ENCODE assay signal across 26 cellular contexts in the genomic region with DNA sequence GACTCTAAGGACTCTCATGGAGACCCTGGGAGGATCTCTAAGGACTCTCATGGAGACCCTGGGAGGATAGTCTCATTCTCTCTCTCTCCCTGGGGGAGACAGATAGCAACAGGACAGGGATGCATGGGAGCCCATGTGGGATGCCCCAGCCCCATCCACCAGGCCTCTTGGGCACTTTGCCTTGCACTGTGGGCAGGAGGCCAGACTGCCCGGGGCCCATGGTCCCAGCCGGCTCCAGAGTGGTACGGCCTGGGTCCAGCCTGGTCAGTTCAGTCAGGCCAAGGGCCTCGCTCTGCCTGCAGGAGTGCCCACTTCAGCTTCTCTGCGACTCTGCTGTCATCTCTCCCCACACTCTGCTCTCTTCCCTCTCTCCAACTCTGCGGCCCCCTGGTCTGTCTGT. TPM values are rescaled to one million over a fixed set of nuclear protein-coding genes. Genes with fewer than 3 reads are reported as not detected.
DNase-seq lines count a peak whose midpoint lies in the region; ATAC-seq and TF ChIP-seq lines count a peak whose summit lies in the region.
"Had no signal": no experiment of that assay in that cellular context is flagged by ENCODE, and none has a peak within 500 bp of the region (broad histone marks: within the 10 kb centered on the region; RNA-seq: fewer than 3 reads in every experiment).

No MANE protein-coding gene starts in this region.

- TF ChIP-seq POLR2A in thyroid gland (IDR thresholded peaks at IDR 0.05), result no peak

- H3K36me3 ChIP-seq in thyroid gland, result no peaks in the 10 kb centered on the region
- H3K36me3 ChIP-seq: SJSA1 had no signal

- no peaks in the 10 kb centered on the region for H3K9me3 ChIP-seq in thyroid gland
- H3K9me3 ChIP-seq: SJSA1 had no signal

- no peak overlapping the region for H3K4me3 ChIP-seq in thyroid gland (replicated peaks in 1 of 3)
- H3K4me3 ChIP-seq: SJSA1 had no signal

- ATAC-seq in activated T-cell treated with anti-CD3 and anti-CD28 coated beads, Interleukin-2, amount 50 U/mL, for 72 hours (replicated peaks in 1 of 2), result no peak

- WGBS in thyroid gland, 2 donors, result 19 to 43% methylated on average over 6 of the region's 6 CpGs

- no peak overlapping the region for H3K4me3 Mint-ChIP-seq in activated T-cell treated with anti-CD3 and anti-CD28 coated beads, Interleukin-2, amount 50 U/mL, for 72 hours
- H3K4me3 Mint-ChIP-seq in activated T-helper 1 cell treated with anti-CD3 and anti-CD28 coated beads, Interleukin-12 subunit alpha, Interleukin-12 subunit beta, Interleukin-2, Interleukin-4 antibody, amounts not matched to agents 30 ng/mL and 10 ng/mL and 1 ng/mL, durations not matched to agents 14 hours and 24 hours and 36 hours, result no peak overlapping the region
- H3K4me3 Mint-ChIP-seq in mesothelial cell of epicardium, result no peak overlapping the region
- H3K4me3 Mint-ChIP-seq in HFFc6, result no peak overlapping the region

- peak overlapping the region; percentile 10 for H3K27ac Mint-ChIP-seq in activated T-cell treated with anti-CD3 and anti-CD28 coated beads, Interleukin-2, amount 50 U/mL, for 72 hours
- peak overlapping the region; percentile 42 for H3K27ac Mint-ChIP-seq in activated T-helper 1 cell treated with anti-CD3 and anti-CD28 coated beads, Interleukin-12 subunit alpha, Interleukin-12 subunit beta, Interleukin-2, Interleukin-4 antibody, amounts not matched to agents 30 ng/mL and 10 ng/mL and 1 ng/mL, durations not matched to agents 14 hours and 24 hours and 36 hours
- H3K27ac Mint-ChIP-seq in mesothelial cell of epicardium, result peak overlapping the region; percentile 59
- H3K27ac Mint-ChIP-seq in HFFc6, result no peak overlapping the region

- peaks cover 0 to 14% of the 10 kb centered on the region in 2 donors for H3K4me1 ChIP-seq in thyroid gland

- peaks cover 21% of the 10 kb centered on the region for H3K4me1 Mint-ChIP-seq in activated T-cell treated with anti-CD3 and anti-CD28 coated beads, Interleukin-2, amount 50 U/mL, for 72 hours (ENCODE audit: low read depth)
- H3K4me1 Mint-ChIP-seq in activated T-helper 1 cell treated with anti-CD3 and anti-CD28 coated beads, Interleukin-12 subunit alpha, Interleukin-12 subunit beta, Interleukin-2, Interleukin-4 antibody, amounts not matched to agents 30 ng/mL and 10 ng/mL and 1 ng/mL, durations not matched to agents 14 hours and 24 hours and 36 hours (ENCODE audit: low read depth), result peaks cover 13% of the 10 kb centered on the region
- H3K4me1 Mint-ChIP-seq in mesothelial cell of epicardium (peaks cover 8% of the 10 kb centered on the region), HFFc6 (ENCODE audit: low read depth) (peaks cover 13% of the 10 kb centered on the region)

- H3K36me3 Mint-ChIP-seq in activated T-cell treated with anti-CD3 and anti-CD28 coated beads, Interleukin-2, amount 50 U/mL, for 72 hours (ENCODE audit: insufficient read depth in 2 of 2), result peaks cover 0 to 1% of the 10 kb centered on the region in 2 donors
- no peaks in the 10 kb centered on the region for H3K36me3 Mint-ChIP-seq in activated T-helper 1 cell treated with anti-CD3 and anti-CD28 coated beads, Interleukin-12 subunit alpha, Interleukin-12 subunit beta, Interleukin-2, Interleukin-4 antibody, amounts not matched to agents 30 ng/mL and 10 ng/mL and 1 ng/mL, durations not matched to agents 14 hours and 24 hours and 36 hours (ENCODE audit: low read depth)
- H3K36me3 Mint-ChIP-seq in mesothelial cell of epicardium (no peaks in the 10 kb centered on the region), HFFc6 (ENCODE audit: low read depth) (no peaks in the 10 kb centered on the region)

- no peaks in the 10 kb centered on the region for H3K9me3 Mint-ChIP-seq in activated T-cell treated with anti-CD3 and anti-CD28 coated beads, Interleukin-2, amount 50 U/mL, for 72 hours
- H3K9me3 Mint-ChIP-seq in activated T-helper 1 cell treated with anti-CD3 and anti-CD28 coated beads, Interleukin-12 subunit alpha, Interleukin-12 subunit beta, Interleukin-2, Interleukin-4 antibody, amounts not matched to agents 30 ng/mL and 10 ng/mL and 1 ng/mL, durations not matched to agents 14 hours and 24 hours and 36 hours, result no peaks in the 10 kb centered on the region
- H3K9me3 Mint-ChIP-seq in mesothelial cell of epicardium (no peaks in the 10 kb centered on the region), HFFc6 (no peaks in the 10 kb centered on the region)
- H3K9me3 Mint-ChIP-seq: H9 had no signal

- no peak for TF ChIP-seq CTCF in mesothelial cell of epicardium (IDR thresholded peaks at IDR 0.05; ENCODE audit: unreplicated experiment)
- TF ChIP-seq CTCF in thyroid gland (IDR thresholded peaks at IDR 0.05), result no peak
- no peak for TF ChIP-seq CTCF in HFFc6 (IDR thresholded peaks at IDR 0.05)

- no peak for DNase-seq in activated T-cell treated with anti-CD3 and anti-CD28 coated beads, Interleukin-2, amount 50 U/mL, for 72 hours
- DNase-seq in activated T-cell treated with anti-CD3 and anti-CD28 coated beads, Interleukin-2, amount 50 U/mL, for 48 hours, result no peak
- DNase-seq in activated T-helper 1 cell treated with anti-CD3 and anti-CD28 coated beads, Interleukin-12 subunit alpha, Interleukin-12 subunit beta, Interleukin-2, Interleukin-4 antibody, amounts not matched to agents 30 ng/mL and 10 ng/mL and 1 ng/mL, durations not matched to agents 14 hours and 24 hours and 36 hours (ENCODE audit: low spot score), result no peak
- DNase-seq in mesothelial cell of epicardium (ENCODE audit: low spot score in 2 of 2, unreplicated experiment in 2 of 2), result no peak
- DNase-seq in thyroid gland, result peak; percentile 38 to 47
- DNase-seq in NCI-H748 (lab: John Stamatoyannopoulos, UW; ENCODE audit: unreplicated experiment), result no peak
- no peak for DNase-seq in HFFc6
- DNase-seq in medulla oblongata (ENCODE audit: extremely low spot score), result no peak
- DNase-seq: 8988T; ACHN; Calu3; DMS79 treated with DMSO at 0.1 percent for 48 hours; GF-D8; H9; Kasumi-1; MV-4-11; NCI-H1105; NCI-H1436 treated with DMSO at 0.1 percent for 48 hours; NCI-H187 treated with DMSO at 0.1 percent for 48 hours; NCI-H2107; NCI-H524; NCI-H82; NK-92 treated with Interleukin-12 subunit alpha and Interleukin-12 subunit beta, amount 100 ng/mL, for 24 hours; Right ventricle myocardium superior; RPMI8226 had no signal

- H3K27me3 Mint-ChIP-seq in activated T-cell treated with anti-CD3 and anti-CD28 coated beads, Interleukin-2, amount 50 U/mL, for 72 hours (ENCODE audit: low read depth), result peaks cover 34% of the 10 kb centered on the region
- peaks cover 29% of the 10 kb centered on the region for H3K27me3 Mint-ChIP-seq in activated T-helper 1 cell treated with anti-CD3 and anti-CD28 coated beads, Interleukin-12 subunit alpha, Interleukin-12 subunit beta, Interleukin-2, Interleukin-4 antibody, amounts not matched to agents 30 ng/mL and 10 ng/mL and 1 ng/mL, durations not matched to agents 14 hours and 24 hours and 36 hours (ENCODE audit: insufficient read depth)
- peaks cover 41% of the 10 kb centered on the region for H3K27me3 Mint-ChIP-seq in mesothelial cell of epicardium (ENCODE audit: low read depth)
- peaks cover 34% of the 10 kb centered on the region for H3K27me3 Mint-ChIP-seq in HFFc6 (ENCODE audit: insufficient read depth)

- intact Hi-C loops in activated T-helper 1 cell treated with anti-CD3 and anti-CD28 coated beads, Interleukin-12 subunit alpha, Interleukin-12 subunit beta, Interleukin-2, Interleukin-4 antibody, amounts not matched to agents 30 ng/mL and 10 ng/mL and 1 ng/mL, durations not matched to agents 14 hours and 24 hours and 36 hours (cut with micrococcal nuclease), result loop anchor here (2.0 kb wide), 1 partner anchor 107 kb away; no protein-coding TSS in a partner anchor
- intact Hi-C loops in thyroid gland (cut with DNase I), result loop anchor here (5.0 to 10.0 kb wide), 2 partner anchors 63 to 69 kb away; a partner anchor contains a TSS

- no peak overlapping the region for H3K27ac ChIP-seq in thyroid gland
- H3K27ac ChIP-seq: SJSA1 had no signal

- no peaks in the 10 kb centered on the region for H3K27me3 ChIP-seq in thyroid gland

RNA-seq across cellular contexts. Expression of a gene that starts 48.6 kb away (rescaled TPM):
- 100 to 1,000 TPM; 145 to 152 TPM for total RNA-seq in activated T-cell treated with anti-CD3 and anti-CD28 coated beads, Interleukin-2, amount 50 U/mL, for 72 hours
- 102 and 113 TPM in 2 replicates for total RNA-seq in activated T-helper 1 cell treated with anti-CD3 and anti-CD28 coated beads, Interleukin-12 subunit alpha, Interleukin-12 subunit beta, Interleukin-2, Interleukin-4 antibody, amounts not matched to agents 30 ng/mL and 10 ng/mL and 1 ng/mL, durations not matched to agents 14 hours and 24 hours and 36 hours
- total RNA-seq in mesothelial cell of epicardium (60.9 to 65.3 TPM (median 61.6 TPM) in 3 replicates), thyroid gland (10 to 100 TPM; 33.3 to 52.1 (median 42.9) TPM)
- total RNA-seq in HFFc6 (2021; fragmentation: NEBNext Ultra II Directional; extraction: Animal tissue kit (Norgen Biotek cat#: 25700)), result 10 to 100 TPM; 58.5 to 95.2 (median 83.0) TPM

Comparison
In these comparisons a context has a peak if more than half of its experiments do, and no peak if none do; other contexts are left out.
1. DNase-seq: peak in thyroid gland (2 of 2); none in activated T-cell treated with anti-CD3 and anti-CD28 coated beads, Interleukin-2, amount 50 U/mL, for 72 hours (0 of 2), activated T-cell treated with anti-CD3 and anti-CD28 coated beads, Interleukin-2, amount 50 U/mL, for 48 hours (0 of 2), activated T-helper 1 cell treated with anti-CD3 and anti-CD28 coated beads, Interleukin-12 subunit alpha, Interleukin-12 subunit beta, Interleukin-2, Interleukin-4 antibody, amounts not matched to agents 30 ng/mL and 10 ng/mL and 1 ng/mL, durations not matched to agents 14 hours and 24 hours and 36 hours (single experiment), mesothelial cell of epicardium (0 of 2), NCI-H748 (single experiment), HFFc6 (single experiment) and medulla oblongata (single experiment).